ENCODE assay signal across 19 cellular contexts in genomic region chr22:49247194-49247924, GRCh38.
DNase-seq lines count a peak whose midpoint lies in the region; ATAC-seq, FAIRE-seq and TF ChIP-seq lines count a peak whose summit lies in the region.
"Had no signal": no experiment of that assay in that cellular context is flagged by ENCODE, and none has a peak within 500 bp of the region (broad histone marks: within the 10 kb centered on the region; RNA-seq: fewer than 3 reads in every experiment).

No MANE protein-coding gene starts in this region.

- no peaks in the 10 kb centered on the region for H3K9me3 Mint-ChIP-seq in activated CD8-positive, alpha-beta T cell treated with anti-CD3 and anti-CD28 coated beads, Interleukin-2, amount 10 ng/mL, durations not matched to agents 7 days and 5 days (ENCODE audit: insufficient read depth)
- H3K9me3 Mint-ChIP-seq in activated CD8-positive, alpha-beta T cell treated with anti-CD3 and anti-CD28 coated beads for 36 hours = no peaks in the 10 kb centered on the region

- H3K27me3 ChIP-seq in HCT116 (ENCODE audit: insufficient read depth, low read length) (peaks cover 49% of the 10 kb centered on the region), testis (no peaks in the 10 kb centered on the region)

- peaks cover 9% of the 10 kb centered on the region for H3K27me3 Mint-ChIP-seq in activated CD8-positive, alpha-beta T cell treated with anti-CD3 and anti-CD28 coated beads, Interleukin-2, amount 10 ng/mL, durations not matched to agents 7 days and 5 days (ENCODE audit: low read depth)
- peaks cover 4% of the 10 kb centered on the region for H3K27me3 Mint-ChIP-seq in activated CD8-positive, alpha-beta T cell treated with anti-CD3 and anti-CD28 coated beads for 36 hours

- no peaks in the 10 kb centered on the region for H3K4me1 Mint-ChIP-seq in activated CD8-positive, alpha-beta T cell treated with anti-CD3 and anti-CD28 coated beads, Interleukin-2, amount 10 ng/mL, durations not matched to agents 7 days and 5 days (ENCODE audit: low read depth)
- no peaks in the 10 kb centered on the region for H3K4me1 Mint-ChIP-seq in activated CD8-positive, alpha-beta T cell treated with anti-CD3 and anti-CD28 coated beads for 36 hours (ENCODE audit: low read depth)
- H3K4me1 Mint-ChIP-seq: CD14-positive monocyte had no signal

- no peak overlapping the region for H2AFZ ChIP-seq in HCT116 (ENCODE audit: low read depth, low read length, poor library complexity, severe bottlenecking)

- H3K36me3 ChIP-seq in HCT116 (ENCODE audit: control insufficient read depth in 1 of 2, insufficient read depth in 2 of 2, low read length in 2 of 2) = no peaks in the 10 kb centered on the region
- no peaks in the 10 kb centered on the region for H3K36me3 ChIP-seq in testis (ENCODE audit: low read depth, missing control alignments)
- H3K36me3 ChIP-seq: HAP-1 had no signal

- no peak overlapping the region for H3K4me2 ChIP-seq in HCT116 (ENCODE audit: low read length)

- CTCF ChIA-PET in activated CD8-positive, alpha-beta T cell treated with anti-CD3 and anti-CD28 coated beads, Interleukin-2, amount 10 ng/mL, durations not matched to agents 7 days and 5 days (lab: Charles Lee) = no interaction called here
- CTCF ChIA-PET in activated CD8-positive, alpha-beta T cell treated with anti-CD3 and anti-CD28 coated beads for 36 hours (lab: Charles Lee) = interaction anchor here (0.7 kb wide), 1 partner anchor 57 kb away, joined by 3 read pairs; no protein-coding TSS in a partner anchor
- CTCF ChIA-PET in HCT116 (lab: Charles Lee) = no interaction called here

- H3K9me2 ChIP-seq in HCT116 (ENCODE audit: insufficient read depth) = no peaks in the 10 kb centered on the region

- BruUV-seq in HCT116 (replicated peaks; lab: Mats Ljungman, UMichigan) = no TSS peak

- H3K79me2 ChIP-seq in HCT116 (ENCODE audit: insufficient read depth, low read length) = no peaks in the 10 kb centered on the region

- TF ChIP-seq POLR2A in HCT116 (IDR thresholded peaks at IDR 0.05; ENCODE audit: borderline replicate concordance, extremely low read depth, insufficient read depth, insufficient read length) (no peak), testis (IDR thresholded peaks at IDR 0.05) (no peak), H54 (IDR thresholded peaks at IDR 0.05; ENCODE audit: low read depth, low read length) (no peak)

- H3K9me3 ChIP-seq in HCT116 (ENCODE audit: control insufficient read depth in 1 of 2, insufficient read depth in 1 of 2, low read depth in 1 of 2, low read length in 2 of 2) (no peaks in the 10 kb centered on the region), testis (no peaks in the 10 kb centered on the region)
- H3K9me3 ChIP-seq: HAP-1 had no signal

- FAIRE-seq in H54 (lab: Jason Lieb, UNC) = no peak

- H3K4me3 Mint-ChIP-seq in activated CD8-positive, alpha-beta T cell treated with anti-CD3 and anti-CD28 coated beads, Interleukin-2, amount 10 ng/mL, durations not matched to agents 7 days and 5 days = no peak overlapping the region
- H3K4me3 Mint-ChIP-seq in activated CD8-positive, alpha-beta T cell treated with anti-CD3 and anti-CD28 coated beads for 36 hours = no peak overlapping the region
- H3K4me3 Mint-ChIP-seq: CD14-positive monocyte had no signal

- H3K27ac Mint-ChIP-seq in activated CD8-positive, alpha-beta T cell treated with anti-CD3 and anti-CD28 coated beads, Interleukin-2, amount 10 ng/mL, durations not matched to agents 7 days and 5 days = no peak overlapping the region
- H3K27ac Mint-ChIP-seq in activated CD8-positive, alpha-beta T cell treated with anti-CD3 and anti-CD28 coated beads for 36 hours = no peak overlapping the region
- H3K27ac Mint-ChIP-seq: CD14-positive monocyte had no signal

- POLR2A ChIA-PET in activated CD8-positive, alpha-beta T cell treated with anti-CD3 and anti-CD28 coated beads, Interleukin-2, amount 10 ng/mL, durations not matched to agents 7 days and 5 days (lab: Charles Lee) = no interaction called here
- POLR2A ChIA-PET in activated CD8-positive, alpha-beta T cell treated with anti-CD3 and anti-CD28 coated beads for 36 hours (lab: Charles Lee) = no interaction called here
- POLR2A ChIA-PET in HCT116 (lab: Charles Lee) = no interaction called here

- TF ChIP-seq CTCF in activated CD8-positive, alpha-beta T cell treated with anti-CD3 and anti-CD28 coated beads for 36 hours (IDR thresholded peaks at IDR 0.05) = no peak
- TF ChIP-seq CTCF in HCT116 (IDR thresholded peaks at IDR 0.05 in 2 of 3, conservative IDR thresholded peaks at IDR 0.05 in 1 of 3; ENCODE audit: borderline replicate concordance in 1 of 3, insufficient read depth in 1 of 3, low read depth in 2 of 3, low read length in 2 of 3) (no peak), testis (IDR thresholded peaks at IDR 0.05) (no peak)

- no peak overlapping the region for H3K4me3 ChIP-seq in HCT116 (replicated peaks in 1 of 2; ENCODE audit: low read depth in 1 of 2, low read length in 2 of 2)
- peak overlapping the region in 1 of 2 donors; percentile 2 for H3K4me3 ChIP-seq in testis
- H3K4me3 ChIP-seq: HAP-1 had no signal

- intact Hi-C loops in activated CD8-positive, alpha-beta T cell treated with anti-CD3 and anti-CD28 coated beads for 36 hours (cut with micrococcal nuclease) = no loop called here
- intact Hi-C loops in HCT116 (cut with micrococcal nuclease) = no loop called here
- intact Hi-C loops in testis (cut with DNase I; ENCODE audit: low total_unique reads) = no loop called here

- RAD21 ChIA-PET in HCT116 (lab: Charles Lee; ENCODE audit: low non-redundant PET in 1 of 2, low total read pairs in 2 of 2, uncharacterized antibody in 2 of 2, unreplicated experiment in 2 of 2) = no interaction called here

- TF ChIP-seq RAD21 in HCT116 (IDR thresholded peaks at IDR 0.05; ENCODE audit: low read depth) = no peak

- 61 to 62% methylated on average over 18 of the region's 18 CpGs for WGBS in testis, 2 donors

- no peak overlapping the region for H3K9ac ChIP-seq in HCT116 (ENCODE audit: low read length)

- H4K20me1 ChIP-seq in HCT116 (ENCODE audit: insufficient read depth) = no peaks in the 10 kb centered on the region

- no peaks in the 10 kb centered on the region for H3K36me3 Mint-ChIP-seq in activated CD8-positive, alpha-beta T cell treated with anti-CD3 and anti-CD28 coated beads, Interleukin-2, amount 10 ng/mL, durations not matched to agents 7 days and 5 days (ENCODE audit: low read depth)
- no peaks in the 10 kb centered on the region for H3K36me3 Mint-ChIP-seq in activated CD8-positive, alpha-beta T cell treated with anti-CD3 and anti-CD28 coated beads for 36 hours (ENCODE audit: low read depth)
- H3K36me3 Mint-ChIP-seq: CD14-positive monocyte had no signal

- H3K27ac ChIP-seq in HCT116 (ENCODE audit: low read depth, low read length) = no peak overlapping the region
- no peak overlapping the region for H3K27ac ChIP-seq in testis

- no peaks in the 10 kb centered on the region for H3K4me1 ChIP-seq in HCT116 (ENCODE audit: control insufficient read depth in 1 of 2, insufficient read depth in 2 of 2, low read length in 2 of 2)
- H3K4me1 ChIP-seq in testis = no peaks in the 10 kb centered on the region
- H3K4me1 ChIP-seq: HAP-1 had no signal

- no peak for ATAC-seq in activated CD8-positive, alpha-beta T cell treated with anti-CD3 and anti-CD28 coated beads, Interleukin-2, amount 10 ng/mL, durations not matched to agents 7 days and 5 days
- ATAC-seq in activated CD8-positive, alpha-beta T cell treated with anti-CD3 and anti-CD28 coated beads for 36 hours = no peak
- peak; percentile 47 for ATAC-seq in HCT116
- no peak for ATAC-seq in left lobe of liver
- ATAC-seq in HG02840 (IDR thresholded peaks at IDR 0.05; ENCODE audit: low FRiP score, unreplicated experiment) = no peak

- DNase-seq in activated CD8-positive, alpha-beta T cell treated with anti-CD3 and anti-CD28 coated beads, Interleukin-2, amount 10 ng/mL, durations not matched to agents 7 days and 5 days = peak; percentile 8
- no peak for DNase-seq in activated CD8-positive, alpha-beta T cell treated with anti-CD3 and anti-CD28 coated beads for 36 hours
- DNase-seq in HCT116 (ENCODE audit: low read depth, low spot score) = no peak
- peak; percentile 16 for DNase-seq in left lobe of liver (ENCODE audit: low spot score)
- peak; percentile 13 for DNase-seq in testis
- no peak for DNase-seq in H54 (ENCODE audit: insufficient read length, low spot score)
- no peak for DNase-seq in HK-2 (ENCODE audit: unreplicated experiment)
- DNase-seq: 8988T, DMS 273 treated with DMSO at 0.1 percent for 48 hours, DND-41, KG1, MV-4-11, NCI-H1694 treated with DMSO at 0.1 percent for 48 hours, NCI-H2227 treated with DMSO at 0.1 percent for 48 hours, NCI-H524 treated with DMSO at 0.1 percent for 48 hours, RPMI8226 had no signal

TF ChIP-seq in HCT116, 20 proteins besides CTCF, POLR2A, EP300 and RAD21:
- TF ChIP-seq ZBTB33 (IDR thresholded peaks at IDR 0.05; ENCODE audit: extremely low read depth, insufficient replicate concordance, low read length) = no peak
- TF ChIP-seq POLR2AphosphoS5 (IDR thresholded peaks at IDR 0.05; ENCODE audit: low read depth, low read length) = no peak
- no peak for TF ChIP-seq CEBPB (IDR thresholded peaks at IDR 0.05; ENCODE audit: low read depth)
TF ChIP-seq in HCT116: peak in this region for 0.

Comparison
In these comparisons a context has a peak if more than half of its experiments do, and no peak if none do; other contexts are left out.
1. DNase-seq: peak in activated CD8-positive, alpha-beta T cell treated with anti-CD3 and anti-CD28 coated beads, Interleukin-2, amount 10 ng/mL, durations not matched to agents 7 days and 5 days (single experiment), left lobe of liver (single experiment) and testis (single experiment); none in activated CD8-positive, alpha-beta T cell treated with anti-CD3 and anti-CD28 coated beads for 36 hours (single experiment), HCT116 (single experiment), H54 (single experiment) and HK-2 (single experiment).